Comparison of ENCODE assay signal across 8 cellular contexts in genomic region chr17:75785016-75785769, GRCh38. TPM values are rescaled to one million over a fixed set of nuclear protein-coding genes. Genes with fewer than 3 reads are reported as not detected.
DNase-seq lines count a peak whose midpoint lies in the region; ATAC-seq lines count a peak whose summit lies in the region.

No MANE protein-coding gene starts in this region.

- in situ Hi-C loops in G401 (cut with HindIII; ENCODE audit: low sequenced_read_pairs), result no loop called here

- WGBS in right cardiac atrium, result 4% methylated on average over 42 of the region's 42 CpGs
- WGBS in aorta, 2 donors, result 6 to 9% methylated on average over 27 to 42 of the region's 42 CpGs

- peak overlapping the region; percentile 95 for H3K4me3 ChIP-seq in MG63
- H3K4me3 ChIP-seq in SJSA1, result peak overlapping the region; percentile 79
- H3K4me3 ChIP-seq in right cardiac atrium (ENCODE audit: low read length), result peak overlapping the region; percentile 52
- H3K4me3 ChIP-seq in aorta (ENCODE audit: low read length in 2 of 2), result peak overlapping the region; percentile 48 to 63

- H3K9me3 ChIP-seq in MG63 (no peaks in the 10 kb centered on the region), SJSA1 (replicated peaks) (0 out of 2 replicates have a peak, but pooled peaks cover 3% of the 10 kb centered on the region), right cardiac atrium (ENCODE audit: control insufficient read depth, low read length) (no peaks in the 10 kb centered on the region), aorta (ENCODE audit: control insufficient read depth, low read length) (no peaks in the 10 kb centered on the region)

- H3K36me3 ChIP-seq in MG63, result peaks cover 5% of the 10 kb centered on the region
- H3K36me3 ChIP-seq in SJSA1, result peaks cover 17% of the 10 kb centered on the region
- no peaks in the 10 kb centered on the region for H3K36me3 ChIP-seq in aorta (ENCODE audit: control insufficient read depth in 1 of 2, insufficient read depth in 2 of 2, low read length in 1 of 2)

- H3K4me1 ChIP-seq in SJSA1 (replicated peaks) (peaks cover 32% of the 10 kb centered on the region), right cardiac atrium (ENCODE audit: control insufficient read depth, insufficient read depth, low read length) (peaks cover 5% of the 10 kb centered on the region), aorta (ENCODE audit: control insufficient read depth in 1 of 2, insufficient read depth in 2 of 2, low read length in 2 of 2) (no peaks in the 10 kb centered on the region)

- ATAC-seq in right cardiac atrium (peak; percentile 94 to 95), aorta (ENCODE audit: low FRiP score) (peak; percentile 96)

- intact Hi-C loops in right cardiac atrium (cut with DNase I) (loop anchor here in 2 of 4 donors (5.0 to 10.0 kb wide), 2 partner anchors 42 to 110 kb away; partner anchors contain the start of gene TRIM65 (in 1 of the 2)), aorta (cut with DNase I) (loop anchor here in 1 of 2 donors (2.0 to 5.0 kb wide), 2 partner anchors 42 to 70 kb away; partner anchors contain the start of gene WBP2)

- H3K27me3 ChIP-seq in MG63, result no peaks in the 10 kb centered on the region
- H3K27me3 ChIP-seq in SJSA1 (replicated peaks), result no peaks in the 10 kb centered on the region
- no peaks in the 10 kb centered on the region for H3K27me3 ChIP-seq in right cardiac atrium (ENCODE audit: control insufficient read depth, insufficient read depth)
- no peaks in the 10 kb centered on the region for H3K27me3 ChIP-seq in aorta (ENCODE audit: control insufficient read depth in 1 of 2, insufficient read depth in 2 of 2, low read length in 1 of 2)

- peak overlapping the region; percentile 99 for H3K27ac ChIP-seq in SJSA1
- peak overlapping the region; percentile 96 for H3K27ac ChIP-seq in right cardiac atrium (ENCODE audit: low read length)
- H3K27ac ChIP-seq in aorta (ENCODE audit: low read depth in 1 of 2, low read length in 2 of 2), result peak overlapping the region; percentile 62 to 94

- DNase-seq in G401 (ENCODE audit: low spot score) (peak; percentile 87), H4 (ENCODE audit: low spot score) (peak; percentile 92), MG63 (peak; percentile 94), SJSA1 (ENCODE audit: low read depth in 1 of 2, low spot score in 2 of 2) (peak; percentile 98 to 100), amniotic epithelial cell (ENCODE audit: low read depth) (peak; percentile 80), right cardiac atrium (peak; percentile 92 to 97 (median 95)), pulmonary artery endothelial cell (ENCODE audit: low read depth, low spot score) (peak; percentile 63), aorta (peak; percentile 96)

RNA-seq across cellular contexts. Expression of gene UNK, which starts 0.6 kb away (rescaled TPM):
- 19.1 and 19.6 TPM in 2 replicates for total RNA-seq in G401 (2014; rRNA removed; shearing (Covaris generic))
- 24.0 and 29.6 TPM in 2 replicates for total RNA-seq in H4 (2014; rRNA removed; shearing (Covaris generic))
- total RNA-seq in MG63 (2014; rRNA removed; shearing (Covaris generic); ENCODE audit: low replicate concordance), result 16.0 and 48.1 TPM in 2 replicates
- 28.8 and 42.8 TPM in 2 replicates for total RNA-seq in SJSA1 (2014; rRNA removed; shearing (Covaris generic))
- 10 to 100 TPM; 18.2 to 22.5 (median 19.9) TPM for total RNA-seq in right cardiac atrium
- polyA plus RNA-seq in right cardiac atrium, result 20.8 TPM
- 7.6 and 10.2 TPM in 2 replicates for total RNA-seq in pulmonary artery endothelial cell
- 10 to 100 TPM; 28.9 to 34.1 TPM for total RNA-seq in aorta
- 10 to 100 TPM in 1 of 2 donors, 1 to 10 TPM in 1; 8.8 to 21.7 TPM for polyA plus RNA-seq in aorta

RNA-seq across cellular contexts. Expression of gene GALK1, which starts 20.2 kb away (rescaled TPM):
- total RNA-seq in G401 (2014; rRNA removed; shearing (Covaris generic)), result 68.3 and 87.8 TPM in 2 replicates
- total RNA-seq in H4 (2014; rRNA removed; shearing (Covaris generic)), result 46.3 and 51.7 TPM in 2 replicates
- 30.4 and 51.1 TPM in 2 replicates for total RNA-seq in MG63 (2014; rRNA removed; shearing (Covaris generic); ENCODE audit: low replicate concordance)
- total RNA-seq in SJSA1 (2014; rRNA removed; shearing (Covaris generic)), result 50.5 and 50.6 TPM in 2 replicates
- total RNA-seq in right cardiac atrium (10 to 100 TPM; 15.9 to 19.5 (median 17.3) TPM), pulmonary artery endothelial cell (93.3 and 120 TPM in 2 replicates), aorta (10 to 100 TPM; 16.8 to 27.1 TPM)
- polyA plus RNA-seq in right cardiac atrium (22.6 TPM), aorta (10 to 100 TPM; 16.9 to 44.8 TPM)

RNA-seq across cellular contexts. Expression of gene UNC13D, which starts 59.0 kb away (rescaled TPM):
- total RNA-seq in G401 (2014; rRNA removed; shearing (Covaris generic)), result 2.8 and 6.0 TPM in 2 replicates
- 1.9 and 2.9 TPM in 2 replicates for total RNA-seq in H4 (2014; rRNA removed; shearing (Covaris generic))
- total RNA-seq in MG63 (2014; rRNA removed; shearing (Covaris generic); ENCODE audit: low replicate concordance), result 0.20 and 0.23 TPM in 2 replicates
- total RNA-seq in SJSA1 (2014; rRNA removed; shearing (Covaris generic)), result not detected in 2 replicates
- total RNA-seq in right cardiac atrium (10 to 100 TPM; 12.6 to 30.4 (median 27.4) TPM), pulmonary artery endothelial cell (7.3 and 7.6 TPM in 2 replicates), aorta (10 to 100 TPM; 17.7 to 20.0 TPM)
- polyA plus RNA-seq in right cardiac atrium (18.8 TPM), aorta (10 to 100 TPM in 1 of 2 donors, 1 to 10 TPM in 1; 3.8 to 23.1 TPM)

Comparison
In these comparisons a context has a peak if more than half of its experiments do, and no peak if none do; other contexts are left out.
1. Peak in every context shown above with its lines: DNase-seq, ATAC-seq, H3K4me3 ChIP-seq and H3K27ac ChIP-seq.